8 cellular contexts compared by ENCODE assay signal in genomic region chr10:103192451-103193106, GRCh38. TPM values are rescaled to one million over a fixed set of nuclear protein-coding genes. Genes with fewer than 3 reads are reported as not detected.
DNase-seq lines count a peak whose midpoint lies in the region; ATAC-seq and TF ChIP-seq lines count a peak whose summit lies in the region.

No MANE protein-coding gene starts in this region.

- H3K9me3 ChIP-seq in WERI-Rb-1 (ENCODE audit: severe bottlenecking) (no peaks in the 10 kb centered on the region), spleen (no peaks in the 10 kb centered on the region)

- TF ChIP-seq POLR2A in GM18505 (IDR thresholded peaks at IDR 0.05; ENCODE audit: borderline replicate concordance, extremely low read depth, insufficient read depth, insufficient read length) (peak; percentile 65), spleen (IDR thresholded peaks at IDR 0.05) (peak in 2 of 3 donors; percentile 49 to 55)

- DNase-seq in NCI-H1930 (lab: John Stamatoyannopoulos, UW) (peak; percentile 29 to 44), WERI-Rb-1 (peak; percentile 67), caudate nucleus (lab: John Stamatoyannopoulos, UW) (peak in 53 of 61 donors; percentile 25 to 85 (median 59)), iris pigment epithelial cell (ENCODE audit: low read depth) (peak; percentile 81), spleen (peak; percentile 95), NCI-H128 (lab: John Stamatoyannopoulos, UW; ENCODE audit: unreplicated experiment) (no peak)

- H3K4me3 ChIP-seq in WERI-Rb-1 (ENCODE audit: low read depth, low read length) (peak overlapping the region; percentile 87), spleen (peak overlapping the region; percentile 79 to 97 (median 92))

- 0% methylated on average over 44 to 62 of the region's 62 CpGs for WGBS in spleen, 5 donors

- peaks cover 18 to 91% (median 75%) of the 10 kb centered on the region in 6 donors for H3K4me1 ChIP-seq in spleen

- intact Hi-C loops in spleen (cut with DNase I; ENCODE audit: low total_unique reads), result no loop called here

- H3K36me3 ChIP-seq in WERI-Rb-1 (no peaks in the 10 kb centered on the region; the same call in 1 of the 2 replicates), spleen (peaks cover 0 to 7% (median 0%) of the 10 kb centered on the region in 6 donors)

- TF ChIP-seq CTCF in WERI-Rb-1 (IDR thresholded peaks at IDR 0.05; ENCODE audit: low read depth, low read length) (no peak), spleen (IDR thresholded peaks at IDR 0.05 in 8 of 11, conservative IDR thresholded peaks at IDR 0.05 in 3 of 11) (no peak)

- H3K27me3 ChIP-seq in WERI-Rb-1 (ENCODE audit: insufficient read depth, low read depth, severe bottlenecking), result no peaks in the 10 kb centered on the region
- H3K27me3 ChIP-seq in spleen (replicated peaks in 1 of 7), result no peaks in the 10 kb centered on the region

- H3K27ac ChIP-seq in WERI-Rb-1 (peak overlapping the region; percentile 75), caudate nucleus (ENCODE audit: low read depth, low read length) (peak overlapping the region; percentile 94), spleen (peak overlapping the region; percentile 95 to 99 (median 98))

- peak; percentile 37 for ATAC-seq in GM18505 (IDR thresholded peaks at IDR 0.05; ENCODE audit: unreplicated experiment)
- ATAC-seq in HG02759 (IDR thresholded peaks at IDR 0.05; ENCODE audit: unreplicated experiment), result peak; percentile 50

RNA-seq across cellular contexts. Expression of gene NT5C2, which starts 0.5 kb away (rescaled TPM):
- 100 to 1,000 TPM in 2 of 7 donors, 10 to 100 TPM in 5; 83.6 to 115 (median 96.8) TPM for total RNA-seq in spleen
- 10 to 100 TPM; 21.7 to 32.6 (median 24.5) TPM for polyA plus RNA-seq in spleen

RNA-seq across cellular contexts. Expression of gene RPEL1, which starts 53.1 kb away (rescaled TPM):
- total RNA-seq in spleen, result under 1 TPM in 1 of 7 donors, not detected in 6; 0.23 TPM
- polyA plus RNA-seq in spleen, result not detected
